1 cellular context compared by ENCODE assay signal in the genomic region with DNA sequence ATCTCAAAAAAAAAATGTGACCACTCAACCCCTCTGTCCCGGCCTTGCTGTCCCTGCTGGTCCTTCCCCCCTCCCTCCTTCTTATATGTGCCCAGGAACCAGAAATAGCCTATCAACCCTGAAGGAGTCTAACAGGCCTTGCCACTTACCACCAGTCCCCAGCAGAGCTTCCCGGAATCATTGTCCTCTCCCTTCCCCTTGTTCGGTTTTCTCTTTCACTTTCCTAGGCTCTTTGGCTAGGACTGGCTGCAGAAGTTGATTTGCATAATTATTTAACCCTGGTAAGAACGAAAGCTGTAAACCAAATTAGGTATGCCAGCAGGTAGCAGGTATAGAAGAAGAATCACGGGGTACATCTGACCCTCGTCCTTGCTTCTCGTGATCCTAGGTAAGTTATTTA.
TF ChIP-seq lines count a peak whose summit lies in the region.

No MANE protein-coding gene starts in this region.

TF ChIP-seq in IMR-90, 13 proteins besides CTCF, POLR2A, EP300 and RAD21 (continued from another document):
- TF ChIP-seq, protein P1, sequence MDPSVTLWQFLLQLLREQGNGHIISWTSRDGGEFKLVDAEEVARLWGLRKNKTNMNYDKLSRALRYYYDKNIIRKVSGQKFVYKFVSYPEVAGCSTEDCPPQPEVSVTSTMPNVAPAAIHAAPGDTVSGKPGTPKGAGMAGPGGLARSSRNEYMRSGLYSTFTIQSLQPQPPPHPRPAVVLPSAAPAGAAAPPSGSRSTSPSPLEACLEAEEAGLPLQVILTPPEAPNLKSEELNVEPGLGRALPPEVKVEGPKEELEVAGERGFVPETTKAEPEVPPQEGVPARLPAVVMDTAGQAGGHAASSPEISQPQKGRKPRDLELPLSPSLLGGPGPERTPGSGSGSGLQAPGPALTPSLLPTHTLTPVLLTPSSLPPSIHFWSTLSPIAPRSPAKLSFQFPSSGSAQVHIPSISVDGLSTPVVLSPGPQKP (IDR thresholded peaks at IDR 0.05; ENCODE audit: borderline replicate concordance, low read depth, low read length): no peak
- TF ChIP-seq RFX5 (IDR thresholded peaks at IDR 0.05; ENCODE audit: low read depth, low read length): no peak
- TF ChIP-seq CEBPB (IDR thresholded peaks at IDR 0.05; ENCODE audit: low read depth, low read length): no peak
